ENCODE assay signal across 8 cellular contexts in the genomic region with DNA sequence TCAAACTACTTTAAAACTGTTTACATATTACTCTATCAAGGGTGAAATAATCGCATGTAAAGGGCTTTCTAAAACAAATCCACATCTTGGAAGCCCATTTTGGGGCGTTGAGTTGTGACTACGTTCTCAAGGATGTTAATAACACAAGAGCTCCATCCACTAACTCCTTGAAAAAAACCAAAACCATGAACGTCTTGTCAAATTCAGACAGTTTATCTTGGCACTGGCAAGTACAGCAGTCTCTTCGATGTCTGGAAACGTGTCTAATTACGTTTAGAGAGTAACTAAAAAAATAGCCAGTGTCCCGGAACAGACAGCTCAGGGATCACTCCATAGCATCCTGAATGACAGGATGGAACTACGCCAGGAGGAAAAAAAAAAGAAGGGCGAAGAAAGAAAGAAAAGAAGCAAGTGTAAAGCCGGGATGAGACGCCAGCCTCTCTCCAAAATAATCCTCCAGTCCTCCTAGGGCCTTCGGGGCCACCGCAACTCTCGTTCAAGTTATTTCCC. TPM values are rescaled to one million over a fixed set of nuclear protein-coding genes. Genes with fewer than 3 reads are reported as not detected.
DNase-seq lines count a peak whose midpoint lies in the region; ATAC-seq, FAIRE-seq and TF ChIP-seq lines count a peak whose summit lies in the region.

No MANE protein-coding gene starts in this region.

- H3K36me3 ChIP-seq in esophagus squamous epithelium: no peaks in the 10 kb centered on the region
- no peaks in the 10 kb centered on the region for H3K36me3 ChIP-seq in pancreas

- TF ChIP-seq CTCF in esophagus squamous epithelium (IDR thresholded peaks at IDR 0.05) (no peak), pancreas (IDR thresholded peaks at IDR 0.05) (no peak)

- WGBS in esophagus squamous epithelium, 2 donors: 4 to 7% methylated on average over 15 of the region's 15 CpGs
- WGBS in pancreas, 2 donors: 1 to 2% methylated on average over 15 of the region's 15 CpGs

- FAIRE-seq in pancreas (lab: Jason Lieb, UNC): no peak

- TF ChIP-seq POLR2A in esophagus squamous epithelium (IDR thresholded peaks at IDR 0.05): no peak

- intact Hi-C loops in esophagus squamous epithelium (cut with DNase I): no loop called here
- intact Hi-C loops in pancreas (cut with DNase I): no loop called here
- intact Hi-C loops in posterior vena cava (cut with DNase I): loop anchor here (1.0 to 2.0 kb wide), 2 partner anchors 91 to 93 kb away; no protein-coding TSS in a partner anchor

- H3K27me3 ChIP-seq in esophagus squamous epithelium (no peaks in the 10 kb centered on the region), pancreas (no peaks in the 10 kb centered on the region)

- peak overlapping the region; percentile 70 for H3K4me3 ChIP-seq in GM08714 (ENCODE audit: low read length)
- peak overlapping the region; percentile 78 to 100 (median 88) for H3K4me3 ChIP-seq in esophagus squamous epithelium
- H3K4me3 ChIP-seq in pancreas: peak overlapping the region; percentile 71 to 94 (median 88)

- no peak for ATAC-seq in pancreas

- H3K9me3 ChIP-seq in esophagus squamous epithelium: no peaks in the 10 kb centered on the region
- no peaks in the 10 kb centered on the region for H3K9me3 ChIP-seq in pancreas

- DNase-seq in RPMI7951 (ENCODE audit: low read depth) (peak; percentile 24), esophagus squamous epithelium (lab: John Stamatoyannopoulos, UW) (no peak), pancreas (no peak), iPS-NIHi7 (ENCODE audit: extremely low spot score) (no peak), COR-L47 (lab: John Stamatoyannopoulos, UW) (no peak), posterior vena cava (ENCODE audit: low spot score) (no peak), HK-2 (ENCODE audit: unreplicated experiment) (no peak)

- peaks cover 7 to 53% (median 13%) of the 10 kb centered on the region in 3 donors for H3K4me1 ChIP-seq in esophagus squamous epithelium
- H3K4me1 ChIP-seq in pancreas: peaks cover 0 to 8% (median 6%) of the 10 kb centered on the region in 3 donors

- H3K27ac ChIP-seq in esophagus squamous epithelium (peak overlapping the region; percentile 92 to 100 (median 99)), pancreas (peak overlapping the region; percentile 89 to 98 (median 96))

RNA-seq across cellular contexts. Expression of gene MYO1D, which starts 1.0 kb away (rescaled TPM):
- 21.6 and 41.2 TPM in 2 replicates for total RNA-seq in RPMI7951 (2014; rRNA removed; shearing (Covaris generic))
- total RNA-seq in esophagus squamous epithelium (10 to 100 TPM; 58.8 to 86.8 (median 64.3) TPM), pancreas (10 to 100 TPM; 22.3 to 43.0 (median 33.3) TPM), posterior vena cava (100 to 1,000 TPM; 162 to 201 TPM)
- polyA plus RNA-seq in pancreas: 10 to 100 TPM; 16.7 to 22.0 TPM

RNA-seq across cellular contexts. Expression of gene TMEM98, which starts 52.0 kb away (rescaled TPM):
- 36.9 and 52.5 TPM in 2 replicates for total RNA-seq in RPMI7951 (2014; rRNA removed; shearing (Covaris generic))
- total RNA-seq in esophagus squamous epithelium: 10 to 100 TPM in 3 of 4 donors, 1 to 10 TPM in 1; 6.4 to 61.4 (median 27.8) TPM
- total RNA-seq in pancreas: 10 to 100 TPM; 32.2 to 62.1 (median 36.5) TPM
- 10 to 100 TPM; 16.6 to 38.8 TPM for polyA plus RNA-seq in pancreas
- 10 to 100 TPM; 27.5 to 42.9 TPM for total RNA-seq in posterior vena cava

Comparison
In these comparisons a context has a peak if more than half of its experiments do, and no peak if none do; other contexts are left out.
1. intact Hi-C loops: an anchor here in posterior vena cava (1.0 to 2.0 kb wide); none called in esophagus squamous epithelium and pancreas.